Comparison of ENCODE assay signal across 10 cellular contexts in genomic region chr3:149989307-149989706, GRCh38.
"Had no signal": no experiment of that assay in that cellular context is flagged by ENCODE, and none has a peak within 500 bp of the region (broad histone marks: within the 10 kb centered on the region; RNA-seq: fewer than 3 reads in every experiment).

No MANE protein-coding gene starts in this region.

- H3K9ac ChIP-seq: GM23248, KMS-11 had no signal

- H3K4me3 ChIP-seq: GM23248, K562 had no signal

- H3K27ac ChIP-seq: GM23248, KMS-11 had no signal

- H3K4me2 ChIP-seq: KMS-11 had no signal

- H3K4me3 Mint-ChIP-seq: H9 had no signal

- ATAC-seq: K562 had no signal

- H2AFZ ChIP-seq: GM23248 had no signal

- FAIRE-seq: H1, H54, HTR-8/SVneo, K562 had no signal

- DNase-seq: GM23248, H9, HCEC 1CT, IMR-90, Karpas-422 had no signal

- H3K27ac Mint-ChIP-seq: H9 had no signal
